20 cellular contexts compared by ENCODE assay signal in the genomic region with DNA sequence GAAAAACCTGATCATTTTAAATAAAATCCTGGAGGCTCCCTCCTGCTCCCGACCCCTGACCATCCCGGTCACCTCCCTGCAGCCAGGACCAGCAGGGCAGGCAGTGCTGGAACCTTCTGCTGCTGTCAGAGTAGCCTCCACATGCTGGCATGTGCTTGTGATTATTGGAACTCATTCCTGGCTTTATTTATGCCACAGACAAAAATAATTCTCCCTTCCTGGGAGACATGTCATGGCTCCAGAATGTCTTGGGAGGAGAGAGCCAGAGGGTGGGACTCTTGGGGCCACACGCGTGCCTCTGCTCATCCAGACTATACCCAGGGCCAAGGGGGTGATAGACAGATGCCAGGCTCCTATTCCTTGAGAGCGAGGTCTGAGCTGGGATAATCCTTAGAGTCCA.
DNase-seq lines count a peak whose midpoint lies in the region; ATAC-seq and TF ChIP-seq lines count a peak whose summit lies in the region.
"Had no signal": no experiment of that assay in that cellular context is flagged by ENCODE, and none has a peak within 500 bp of the region (broad histone marks: within the 10 kb centered on the region; RNA-seq: fewer than 3 reads in every experiment).

No MANE protein-coding gene starts in this region.

- H3K4me1 Mint-ChIP-seq in naive thymus-derived CD8-positive, alpha-beta T cell, result peaks cover under 1 to 5% (median 4%) of the 10 kb centered on the region in 4 donors

- H3K36me3 Mint-ChIP-seq in naive thymus-derived CD8-positive, alpha-beta T cell, result peaks cover 0 to 16% (median 12%) of the 10 kb centered on the region in 3 donors

- peaks cover 6 to 24% (median 16%) of the 10 kb centered on the region in 9 donors for H3K9me3 Mint-ChIP-seq in naive thymus-derived CD8-positive, alpha-beta T cell

- 48 to 67% methylated on average over 2 to 5 of the region's 5 CpGs for WGBS in gastroesophageal sphincter (ENCODE audit: low coverage in 1 of 2), 2 donors

- H3K27me3 ChIP-seq in gastroesophageal sphincter, result no peaks in the 10 kb centered on the region

- no peak overlapping the region for H3K4me3 ChIP-seq in gastroesophageal sphincter
- H3K4me3 ChIP-seq: K562 had no signal

- H3K27ac Mint-ChIP-seq in naive thymus-derived CD8-positive, alpha-beta T cell, result no peak overlapping the region
- H3K27ac Mint-ChIP-seq: B cell; CD4-positive, alpha-beta T cell had no signal

- H3K27me3 Mint-ChIP-seq in naive thymus-derived CD8-positive, alpha-beta T cell, result peaks cover 0 to 4% (median 0%) of the 10 kb centered on the region in 5 donors
- H3K27me3 Mint-ChIP-seq: CD4-positive, alpha-beta T cell had no signal

- TF ChIP-seq POLR2A in gastroesophageal sphincter (IDR thresholded peaks at IDR 0.05), result no peak

- peaks cover 0 to 14% (median 0%) of the 10 kb centered on the region in 3 donors for H3K9me3 ChIP-seq in gastroesophageal sphincter

- no peaks in the 10 kb centered on the region for H3K36me3 ChIP-seq in gastroesophageal sphincter

- H3K27ac ChIP-seq in gastroesophageal sphincter, result peak overlapping the region in 2 of 4 donors; percentile 8 to 69

- intact Hi-C loops in sciatic nerve (cut with DNase I), result no loop called here
- intact Hi-C loops in posterior vena cava (cut with DNase I), result no loop called here

- TF ChIP-seq EP300 in gastroesophageal sphincter (IDR thresholded peaks at IDR 0.05), result no peak

- no peak for TF ChIP-seq CTCF in gastroesophageal sphincter (IDR thresholded peaks at IDR 0.05)
- no peak for TF ChIP-seq CTCF in omental fat pad (IDR thresholded peaks at IDR 0.05)

- POLR2A ChIA-PET in naive thymus-derived CD8-positive, alpha-beta T cell (lab: Charles Lee), result no interaction called here

- peak; percentile 48 for DNase-seq in AG08395 (ENCODE audit: low spot score)
- peak; percentile 12 for DNase-seq in NCI-H446 treated with DMSO at 0.1 percent for 48 hours (lab: John Stamatoyannopoulos, UW)
- no peak for DNase-seq in sciatic nerve (ENCODE audit: low spot score)
- no peak for DNase-seq in posterior vena cava (ENCODE audit: low spot score)
- no peak for DNase-seq in stimulated activated CD4-positive, alpha-beta T cell treated with anti-CD3 and anti-CD28 coated beads, Interleukin-4, amount 100 ng/mL, for 4 hours
- no peak for DNase-seq in naive thymus-derived CD8-positive, alpha-beta T cell
- no peak for DNase-seq in omental fat pad (ENCODE audit: low spot score)
- DNase-seq: CD4-positive, alpha-beta T cell; DMS79; GDM1; GOT3; NCI-H1048; NCI-H187; NCI-H2171; NCI-H82; SHP77 had no signal

- H3K4me3 Mint-ChIP-seq in naive thymus-derived CD8-positive, alpha-beta T cell, result no peak overlapping the region
- H3K4me3 Mint-ChIP-seq: B cell; CD4-positive, alpha-beta T cell had no signal

- H3K4me1 ChIP-seq in gastroesophageal sphincter, result peaks cover 5 to 44% (median 20%) of the 10 kb centered on the region in 3 donors

- peak; percentile 54 for ATAC-seq in gastroesophageal sphincter
- ATAC-seq in sciatic nerve, result peak; percentile 58
- no peak for ATAC-seq in naive thymus-derived CD8-positive, alpha-beta T cell
- ATAC-seq in omental fat pad (ENCODE audit: low FRiP score), result no peak
- ATAC-seq: K562, Panc1 had no signal

Comparison
In these comparisons a context has a peak if more than half of its experiments do, and no peak if none do; other contexts are left out.
1. DNase-seq: peak in AG08395 (single experiment) and NCI-H446 treated with DMSO at 0.1 percent for 48 hours (single experiment); none in sciatic nerve (single experiment), posterior vena cava (single experiment), stimulated activated CD4-positive, alpha-beta T cell treated with anti-CD3 and anti-CD28 coated beads, Interleukin-4, amount 100 ng/mL, for 4 hours (0 of 2), naive thymus-derived CD8-positive, alpha-beta T cell (0 of 10) and omental fat pad (single experiment).
2. ATAC-seq: peak in gastroesophageal sphincter (single experiment) and sciatic nerve (single experiment); none in naive thymus-derived CD8-positive, alpha-beta T cell (0 of 2) and omental fat pad (single experiment).